ENCODE assay signal across 22 cellular contexts in genomic region chr10:116324951-116325635, GRCh38. TPM values are rescaled to one million over a fixed set of nuclear protein-coding genes. Genes with fewer than 3 reads are reported as not detected.
A peak's percentile ranks its signal among the peaks of the same experiment; 100 is the strongest.
DNase-seq lines count a peak whose midpoint lies in the region; ATAC-seq, FAIRE-seq and TF ChIP-seq lines count a peak whose summit lies in the region.
"Had no signal": no experiment of that assay in that cellular context is flagged by ENCODE, and none has a peak within 500 bp of the region (broad histone marks: within the 10 kb centered on the region; RNA-seq: fewer than 3 reads in every experiment).

No MANE protein-coding gene starts in this region.

- no peak overlapping the region for H3K4me3 Mint-ChIP-seq in endodermal cell
- H3K4me3 Mint-ChIP-seq: IgD-negative memory B cell had no signal

- H3K4me3 ChIP-seq in HAP-1 (no peak overlapping the region), endodermal cell (ENCODE audit: low read length) (no peak overlapping the region), foreskin fibroblast (ENCODE audit: low read depth in 1 of 2, low read length in 2 of 2) (no peak overlapping the region)

- FAIRE-seq in GM12892 (lab: Jason Lieb, UNC), result no peak
- FAIRE-seq: D721Med, G401.6 had no signal

- ATAC-seq in GM21367 (IDR thresholded peaks at IDR 0.05; ENCODE audit: unreplicated experiment) (no peak), HG03442 (IDR thresholded peaks at IDR 0.05; ENCODE audit: unreplicated experiment) (no peak)

- peaks cover 4% of the 10 kb centered on the region for H3K4me1 Mint-ChIP-seq in endodermal cell
- H3K4me1 Mint-ChIP-seq: IgD-negative memory B cell had no signal

- TF ChIP-seq CTCF in endodermal cell (conservative IDR thresholded peaks at IDR 0.05), result no peak
- TF ChIP-seq CTCF in foreskin fibroblast (IDR thresholded peaks at IDR 0.05; ENCODE audit: low read depth, low read length), result no peak

- H3K9me3 Mint-ChIP-seq in endodermal cell, result no peaks in the 10 kb centered on the region

- in situ Hi-C loops in HAP-1 (cut with MboI; ENCODE audit: low sequenced_read_pairs), result no loop called here

- peak; percentile 7 to 13 for DNase-seq in HAP-1 (ENCODE audit: low spot score in 2 of 2)
- peak; percentile 66 for DNase-seq in endodermal cell
- DNase-seq in iPS-NIHi7 (ENCODE audit: extremely low spot score), result peak; percentile 42
- DNase-seq in foreskin fibroblast, result no peak
- DNase-seq in GM12892 (ENCODE audit: insufficient read length), result no peak
- DNase-seq: ACHN, Karpas-422, NCI-H1417 treated with DMSO at 0.1 percent for 48 hours, NCI-H187 treated with DMSO at 0.1 percent for 48 hours, NCI-H2227 treated with DMSO at 0.1 percent for 48 hours, NCI-H510A treated with DMSO at 0.1 percent for 48 hours, NCI-H774, OCI-M1, Right ventricle myocardium superior had no signal

- H3K27ac Mint-ChIP-seq in endodermal cell, result peak overlapping the region; percentile 16
- H3K27ac Mint-ChIP-seq: IgD-negative memory B cell had no signal

- no peak for TF ChIP-seq POLR2A in GM12892 (IDR thresholded peaks at IDR 0.05; ENCODE audit: low read depth, low read length)

- H3K36me3 Mint-ChIP-seq in endodermal cell (ENCODE audit: low read depth), result no peaks in the 10 kb centered on the region
- H3K36me3 Mint-ChIP-seq: IgD-negative memory B cell had no signal

- H3K4me1 ChIP-seq in HAP-1, result 0 out of 2 replicates have a peak, but pooled peaks cover 3% of the 10 kb centered on the region
- H3K4me1 ChIP-seq in endodermal cell (ENCODE audit: control insufficient read depth, insufficient read depth, low read length), result no peaks in the 10 kb centered on the region

- H3K27me3 ChIP-seq in HAP-1 (ENCODE audit: low read depth) (peaks cover 6% of the 10 kb centered on the region), endodermal cell (ENCODE audit: control insufficient read depth, insufficient read depth, low read length, poor library complexity, severe bottlenecking) (no peaks in the 10 kb centered on the region)

- no peak overlapping the region for H3K27ac ChIP-seq in endodermal cell (ENCODE audit: low read depth, low read length)
- H3K27ac ChIP-seq: C4-2B had no signal

- no peak overlapping the region for H3K9ac ChIP-seq in endodermal cell (ENCODE audit: extremely low read depth, low read length, poor library complexity, severe bottlenecking)

- 35 to 47% methylated on average over 12 to 17 of the region's 17 CpGs for WGBS in endodermal cell (ENCODE audit: insufficient coverage in 1 of 2, insufficient read length in 1 of 2), 2 experiments

- peaks cover 7% of the 10 kb centered on the region for H3K27me3 Mint-ChIP-seq in endodermal cell (ENCODE audit: insufficient read depth)
- H3K27me3 Mint-ChIP-seq: IgD-negative memory B cell had no signal

- no peaks in the 10 kb centered on the region for H3K9me3 ChIP-seq in HAP-1
- no peaks in the 10 kb centered on the region for H3K9me3 ChIP-seq in endodermal cell (ENCODE audit: control insufficient read depth, low read length)

- H3K36me3 ChIP-seq in HAP-1 (replicated peaks) (no peaks in the 10 kb centered on the region), endodermal cell (ENCODE audit: control insufficient read depth, insufficient read depth, low read length) (no peaks in the 10 kb centered on the region)

RNA-seq across cellular contexts. Expression of gene CCDC172, which starts 0.8 kb away (rescaled TPM):
- under 1 TPM in 1 of 2 donors, not detected in 1; 0.37 TPM for total RNA-seq in endodermal cell
- not detected for polyA plus RNA-seq in endodermal cell (2013, experiment 1 of 2)
- polyA plus RNA-seq in endodermal cell (2013, experiment 2 of 2), result not detected
- polyA plus RNA-seq in GM12892 (2012; ENCODE audit: missing spikeins), result not detected
- total RNA-seq: HT-29, MCF 10A, Right ventricle myocardium superior had no signal
- polyA plus RNA-seq: IgD-negative memory B cell had no signal

RNA-seq across cellular contexts. Expression of gene GFRA1, which starts 52.1 kb away (rescaled TPM):
- total RNA-seq in endodermal cell, result 1 to 10 TPM; 1.6 to 3.1 TPM
- 19.2 TPM for polyA plus RNA-seq in endodermal cell (2013, experiment 1 of 2)
- 16.5 TPM for polyA plus RNA-seq in endodermal cell (2013, experiment 2 of 2)
- polyA plus RNA-seq in GM12892 (2012; ENCODE audit: missing spikeins), result not detected
- total RNA-seq: HT-29, MCF 10A had no signal
- polyA plus RNA-seq: IgD-negative memory B cell had no signal

Comparison
In these comparisons a context has a peak if more than half of its experiments do, and no peak if none do; other contexts are left out.
1. DNase-seq: peak in HAP-1 (2 of 2), endodermal cell (single experiment) and iPS-NIHi7 (single experiment); none in foreskin fibroblast (0 of 2) and GM12892 (single experiment).